Comparison of ENCODE assay signal across 21 cellular contexts in genomic region chr11:65396769-65397745, GRCh38. TPM values are rescaled to one million over a fixed set of nuclear protein-coding genes. Genes with fewer than 3 reads are reported as not detected.
A peak's percentile ranks its signal among the peaks of the same experiment; 100 is the strongest.
DNase-seq lines count a peak whose midpoint lies in the region; ATAC-seq, FAIRE-seq and TF ChIP-seq lines count a peak whose summit lies in the region.
"Had no signal": no experiment of that assay in that cellular context is flagged by ENCODE, and none has a peak within 500 bp of the region (broad histone marks: within the 10 kb centered on the region; RNA-seq: fewer than 3 reads in every experiment).

No MANE protein-coding gene starts in this region.

- intact Hi-C loops in HepG2 (cut with micrococcal nuclease; ENCODE audit: unreplicated experiment): no loop called here
- intact Hi-C loops in right lobe of liver (cut with DNase I): no loop called here
- intact Hi-C loops in upper lobe of right lung (cut with DNase I): no loop called here

- FAIRE-seq in HepG2 (lab: Jason Lieb, UNC): no peak

- no TSS peak for BruUV-seq in HepG2 (replicated peaks; lab: Mats Ljungman, UMichigan)

- no peaks in the 10 kb centered on the region for H3K27me3 ChIP-seq in HepG2 (ENCODE audit: control insufficient read depth in 1 of 2, insufficient read depth in 2 of 2, low read length in 2 of 2)
- no peaks in the 10 kb centered on the region for H3K27me3 ChIP-seq in right lobe of liver
- H3K27me3 ChIP-seq in upper lobe of right lung: no peaks in the 10 kb centered on the region
- H3K27me3 ChIP-seq: heart right ventricle had no signal

- no peak for DNase-seq in HepG2 (ENCODE audit: low spot score)
- no peak for DNase-seq in right lobe of liver
- peak; percentile 55 for DNase-seq in upper lobe of right lung
- no peak for DNase-seq in putamen (ENCODE audit: low spot score)
- DNase-seq: ACHN; activated CD4-positive, CD25-positive, alpha-beta regulatory T cell; activated CD8-positive, alpha-beta memory T cell treated with anti-CD3 and anti-CD28 coated beads, Interleukin-2, amount 10 ng/mL, durations not matched to agents 7 days and 5 days; activated effector memory CD4-positive, alpha-beta T cell treated with anti-CD3 and anti-CD28 coated beads, Interleukin-2, amount 50 U/mL, for 16 hours; amniotic stem cell; CD4-positive, alpha-beta T cell; central memory CD4-positive, alpha-beta T cell; DMS79; heart right ventricle; naive B cell; NCI-H1105; NCI-H526; Right ventricle myocardium superior; stimulated activated CD4-positive, alpha-beta T cell treated with anti-CD3 and anti-CD28 coated beads, Interleukin-2, amount 100 ng/mL, for 48 hours; T-cell had no signal

- in situ Hi-C loops in HepG2 (cut with HindIII; ENCODE audit: extremely low pct_ligation_motif_present, low pct_unique_long_range_greater_than_20kb): no loop called here

- TF ChIP-seq CTCF in HepG2 (CRISPR knock-in tag; IDR thresholded peaks at IDR 0.05) (no peak), right lobe of liver (IDR thresholded peaks at IDR 0.05) (no peak), upper lobe of right lung (IDR thresholded peaks at IDR 0.05) (no peak)

- TF ChIP-seq EP300 in HepG2 (IDR thresholded peaks at IDR 0.05; ENCODE audit: low read depth in 2 of 2, low read length in 2 of 2) (no peak), HepG2 (CRISPR knock-in tag; IDR thresholded peaks at IDR 0.05; ENCODE audit: borderline replicate concordance) (no peak)

- no peaks in the 10 kb centered on the region for H3K79me2 ChIP-seq in HepG2 (ENCODE audit: insufficient read depth, low read length)

- H3K27ac ChIP-seq in HepG2 (ENCODE audit: extremely low read length, insufficient read depth, low read length): no peak overlapping the region
- no peak overlapping the region for H3K27ac ChIP-seq in right lobe of liver
- no peak overlapping the region for H3K27ac ChIP-seq in upper lobe of right lung
- H3K27ac ChIP-seq: heart right ventricle had no signal

- H2AFZ ChIP-seq in HepG2 (ENCODE audit: low read length): no peak overlapping the region

- TF ChIP-seq POLR2A in HepG2 (IDR thresholded peaks at IDR 0.05; ENCODE audit: insufficient read depth in 1 of 2, low read depth in 2 of 2, low read length in 2 of 2) (no peak), right lobe of liver (IDR thresholded peaks at IDR 0.05) (no peak)

- POLR2A ChIA-PET in HepG2 (lab: Yijun Ruan, JAX): interaction anchor here (0.9 to 1.1 kb wide), 2 partner anchors 14 to 96 kb away, joined by 3 read pairs; no protein-coding TSS in a partner anchor

- H3K9me3 ChIP-seq in HepG2 (ENCODE audit: low read length): no peaks in the 10 kb centered on the region
- H3K9me3 ChIP-seq in right lobe of liver: no peaks in the 10 kb centered on the region
- H3K9me3 ChIP-seq in upper lobe of right lung: no peaks in the 10 kb centered on the region
- H3K9me3 ChIP-seq: heart right ventricle had no signal

- no peak for ATAC-seq in HepG2
- ATAC-seq in right lobe of liver: no peak
- ATAC-seq in upper lobe of right lung: no peak
- ATAC-seq: activated CD8-positive, alpha-beta memory T cell treated with anti-CD3 and anti-CD28 coated beads, Interleukin-2, amount 10 ng/mL, durations not matched to agents 7 days and 5 days; heart right ventricle; T-cell had no signal

- 97% methylated on average over 35 of the region's 38 CpGs for WGBS in HepG2 (ENCODE audit: low lambda C conversion rate)
- WGBS in right lobe of liver (ENCODE audit: insufficient coverage, low coverage, low lambda C conversion rate, missing lambda C conversion rate): 94% methylated on average over 19 of the region's 38 CpGs

- no peak overlapping the region for H3K9ac ChIP-seq in HepG2 (ENCODE audit: insufficient read depth, low read depth, low read length)

- no peaks in the 10 kb centered on the region for H4K20me1 ChIP-seq in HepG2 (ENCODE audit: insufficient read depth, low read length)

- H3K4me3 ChIP-seq in HepG2 (replicated peaks in 1 of 3; ENCODE audit: insufficient read depth in 1 of 3, low read depth in 2 of 3, low read length in 3 of 3) (no peak overlapping the region), right lobe of liver (no peak overlapping the region), upper lobe of right lung (no peak overlapping the region)
- H3K4me3 ChIP-seq: heart right ventricle, lung had no signal

- H3K36me3 ChIP-seq in HepG2 (replicated peaks in 1 of 2; ENCODE audit: control insufficient read depth in 1 of 2, insufficient read depth in 2 of 2, low read length in 2 of 2) (peaks cover 15 to 21% of the 10 kb centered on the region in 2 experiments; a peak in 3 of 5 replicates), right lobe of liver (peaks cover 0 to 14% (median 6%) of the 10 kb centered on the region in 4 donors), upper lobe of right lung (peaks cover 85% of the 10 kb centered on the region)

- TF ChIP-seq RAD21 in HepG2 (CRISPR knock-in tag; IDR thresholded peaks at IDR 0.05): no peak

- H3K4me1 ChIP-seq in HepG2 (ENCODE audit: insufficient read depth, low read length) (peaks cover 9% of the 10 kb centered on the region), right lobe of liver (peaks cover 0 to 3% (median 0%) of the 10 kb centered on the region in 4 donors), upper lobe of right lung (no peaks in the 10 kb centered on the region)

- no peak overlapping the region for H3K4me2 ChIP-seq in HepG2 (ENCODE audit: low read depth, low read length)

- CTCF ChIA-PET in HepG2 (lab: Yijun Ruan, JAX; ENCODE audit: low intra/inter-chr PET ratio, low total read pairs): no interaction called here

RNA-seq across cellular contexts. Expression of gene FRMD8, which starts 10.6 kb away (rescaled TPM):
- total RNA-seq in HepG2 (2016; rRNA removed; fragmentation: Illumina TruSeq; extraction: Trizol): 18.0 and 20.6 TPM in 2 replicates
- 2.2 and 2.9 TPM in 2 replicates for total RNA-seq in HepG2 (2016; cell fraction: cytosol; rRNA removed; fragmentation: Illumina TruSeq; extraction: Trizol; ENCODE audit: low read depth)
- 17.5 and 22.6 TPM in 2 replicates for total RNA-seq in HepG2 (2016; cell fraction: insoluble cytoplasmic fraction; rRNA removed; fragmentation: Illumina TruSeq; extraction: Trizol)
- total RNA-seq in HepG2 (2016; cell fraction: membrane; rRNA removed; fragmentation: Illumina TruSeq; extraction: Trizol): 5.3 and 6.3 TPM in 2 replicates
- 12.4 and 14.6 TPM in 2 replicates for total RNA-seq in HepG2 (2016; cell fraction: nucleus; rRNA removed; fragmentation: Illumina TruSeq; extraction: Trizol)
- 5.8 and 9.4 TPM in 2 replicates for polyA plus RNA-seq in HepG2 (2011; rRNA removed)
- polyA plus RNA-seq in HepG2 (2011; cell fraction: cytosol; rRNA removed): 5.9 and 6.7 TPM in 2 replicates
- polyA plus RNA-seq in HepG2 (2011; cell fraction: nucleus; rRNA removed): 26.7 and 32.6 TPM in 2 replicates
- polyA plus RNA-seq in HepG2 (2012): 3.5 and 5.2 TPM in 2 replicates
- 2.5 and 2.6 TPM in 2 replicates for polyA plus RNA-seq in HepG2 (2016; cell fraction: cytosol; fragmentation: Illumina TruSeq; extraction: Trizol; ENCODE audit: low read depth)
- 13.5 and 17.1 TPM in 2 replicates for polyA plus RNA-seq in HepG2 (2016; cell fraction: insoluble cytoplasmic fraction; fragmentation: Illumina TruSeq; extraction: Trizol; ENCODE audit: low read depth)
- 2.8 and 3.8 TPM in 2 replicates for polyA plus RNA-seq in HepG2 (2016; cell fraction: membrane; fragmentation: Illumina TruSeq; extraction: Trizol; ENCODE audit: low read depth)
- 21.4 and 24.7 TPM in 2 replicates for polyA plus RNA-seq in HepG2 (2016; cell fraction: nucleus; fragmentation: Illumina TruSeq; extraction: Trizol; ENCODE audit: insufficient read depth, low read depth)
- 22.3 and 24.3 TPM in 2 replicates for polyA minus RNA-seq in HepG2 (2011; rRNA and poly(A)+ RNA removed; ENCODE audit: low replicate concordance)
- polyA minus RNA-seq in HepG2 (2011; cell fraction: cytosol; rRNA and poly(A)+ RNA removed): 5.4 and 6.2 TPM in 2 replicates
- 6.2 and 11.8 TPM in 2 replicates for polyA minus RNA-seq in HepG2 (2011; cell fraction: nucleus; rRNA and poly(A)+ RNA removed)
- 10 to 100 TPM in 4 of 6 experiments, 1 to 10 TPM in 2; 7.7 to 17.1 (median 14.3) TPM for total RNA-seq in right lobe of liver
- total RNA-seq in upper lobe of right lung: 37.1 TPM

RNA-seq across cellular contexts. Expression of gene SLC25A45, which starts 14.6 kb away (rescaled TPM):
- total RNA-seq in HepG2 (2016; rRNA removed; fragmentation: Illumina TruSeq; extraction: Trizol) (2.1 and 3.4 TPM in 2 replicates), right lobe of liver (10 to 100 TPM in 4 of 6 experiments, 1 to 10 TPM in 2; 7.5 to 17.5 (median 12.1) TPM), upper lobe of right lung (11.5 TPM)
- total RNA-seq in HepG2 (2016; cell fraction: cytosol; rRNA removed; fragmentation: Illumina TruSeq; extraction: Trizol; ENCODE audit: low read depth): 0.79 and 1.0 TPM in 2 replicates
- total RNA-seq in HepG2 (2016; cell fraction: insoluble cytoplasmic fraction; rRNA removed; fragmentation: Illumina TruSeq; extraction: Trizol): 1.9 TPM in 2 replicates
- total RNA-seq in HepG2 (2016; cell fraction: membrane; rRNA removed; fragmentation: Illumina TruSeq; extraction: Trizol): 1.5 and 2.2 TPM in 2 replicates
- total RNA-seq in HepG2 (2016; cell fraction: nucleus; rRNA removed; fragmentation: Illumina TruSeq; extraction: Trizol): 1.3 and 3.5 TPM in 2 replicates
- 1.2 and 1.9 TPM in 2 replicates for polyA plus RNA-seq in HepG2 (2011; rRNA removed)
- 0.95 and 0.99 TPM in 2 replicates for polyA plus RNA-seq in HepG2 (2011; cell fraction: cytosol; rRNA removed)
- polyA plus RNA-seq in HepG2 (2011; cell fraction: nucleus; rRNA removed): 5.9 and 6.0 TPM in 2 replicates
- polyA plus RNA-seq in HepG2 (2012): 2.0 and 4.1 TPM in 2 replicates
- polyA plus RNA-seq in HepG2 (2016; cell fraction: cytosol; fragmentation: Illumina TruSeq; extraction: Trizol; ENCODE audit: low read depth): 0.45 and 0.70 TPM in 2 replicates
- 1.3 and 1.6 TPM in 2 replicates for polyA plus RNA-seq in HepG2 (2016; cell fraction: insoluble cytoplasmic fraction; fragmentation: Illumina TruSeq; extraction: Trizol; ENCODE audit: low read depth)
- 1.4 and 1.5 TPM in 2 replicates for polyA plus RNA-seq in HepG2 (2016; cell fraction: membrane; fragmentation: Illumina TruSeq; extraction: Trizol; ENCODE audit: low read depth)
- polyA plus RNA-seq in HepG2 (2016; cell fraction: nucleus; fragmentation: Illumina TruSeq; extraction: Trizol; ENCODE audit: insufficient read depth, low read depth): 5.6 and 8.8 TPM in 2 replicates
- polyA minus RNA-seq in HepG2 (2011; rRNA and poly(A)+ RNA removed; ENCODE audit: low replicate concordance): 1.9 and 7.2 TPM in 2 replicates
- polyA minus RNA-seq in HepG2 (2011; cell fraction: cytosol; rRNA and poly(A)+ RNA removed): 1.4 and 2.5 TPM in 2 replicates
- polyA minus RNA-seq in HepG2 (2011; cell fraction: nucleus; rRNA and poly(A)+ RNA removed): 1.4 and 2.4 TPM in 2 replicates

RNA-seq across cellular contexts. Expression of gene NEAT1, which starts 25.5 kb away (rescaled TPM):
- 10.5 and 20.5 TPM in 2 replicates for total RNA-seq in HepG2 (2016; rRNA removed; fragmentation: Illumina TruSeq; extraction: Trizol)
- total RNA-seq in HepG2 (2016; cell fraction: cytosol; rRNA removed; fragmentation: Illumina TruSeq; extraction: Trizol; ENCODE audit: low read depth): 2.2 and 2.6 TPM in 2 replicates
- total RNA-seq in HepG2 (2016; cell fraction: insoluble cytoplasmic fraction; rRNA removed; fragmentation: Illumina TruSeq; extraction: Trizol): 8.4 and 21.3 TPM in 2 replicates
- total RNA-seq in HepG2 (2016; cell fraction: membrane; rRNA removed; fragmentation: Illumina TruSeq; extraction: Trizol): 7.8 and 8.3 TPM in 2 replicates
- total RNA-seq in HepG2 (2016; cell fraction: nucleus; rRNA removed; fragmentation: Illumina TruSeq; extraction: Trizol): 196 and 220 TPM in 2 replicates
- polyA plus RNA-seq in HepG2 (2011; rRNA removed): 41.2 and 41.3 TPM in 2 replicates
- 13.0 and 13.4 TPM in 2 replicates for polyA plus RNA-seq in HepG2 (2011; cell fraction: cytosol; rRNA removed)
- 222 and 327 TPM in 2 replicates for polyA plus RNA-seq in HepG2 (2011; cell fraction: nucleus; rRNA removed)
- 288 and 371 TPM in 2 replicates for polyA plus RNA-seq in HepG2 (2012)
- polyA plus RNA-seq in HepG2 (2016; cell fraction: cytosol; fragmentation: Illumina TruSeq; extraction: Trizol; ENCODE audit: low read depth): 3.6 and 4.3 TPM in 2 replicates
- polyA plus RNA-seq in HepG2 (2016; cell fraction: insoluble cytoplasmic fraction; fragmentation: Illumina TruSeq; extraction: Trizol; ENCODE audit: low read depth): 54.0 and 61.1 TPM in 2 replicates
- polyA plus RNA-seq in HepG2 (2016; cell fraction: membrane; fragmentation: Illumina TruSeq; extraction: Trizol; ENCODE audit: low read depth): 47.1 and 54.4 TPM in 2 replicates
- 577 and 628 TPM in 2 replicates for polyA plus RNA-seq in HepG2 (2016; cell fraction: nucleus; fragmentation: Illumina TruSeq; extraction: Trizol; ENCODE audit: insufficient read depth, low read depth)
- polyA minus RNA-seq in HepG2 (2011; rRNA and poly(A)+ RNA removed; ENCODE audit: low replicate concordance): 64.6 and 225 TPM in 2 replicates
- 17.3 and 20.2 TPM in 2 replicates for polyA minus RNA-seq in HepG2 (2011; cell fraction: cytosol; rRNA and poly(A)+ RNA removed)
- 1,479 and 1,737 TPM in 2 replicates for polyA minus RNA-seq in HepG2 (2011; cell fraction: nucleus; rRNA and poly(A)+ RNA removed)
- total RNA-seq in right lobe of liver: 1,000 to 10,000 TPM in 2 of 6 experiments, 100 to 1,000 TPM in 4; 202 to 1,225 (median 767) TPM
- total RNA-seq in upper lobe of right lung: 1,120 TPM

RNA-seq across cellular contexts. Expression of gene TIGD3, which starts 42.5 kb away (rescaled TPM):
- total RNA-seq in HepG2 (2016; rRNA removed; fragmentation: Illumina TruSeq; extraction: Trizol) (4.0 and 4.9 TPM in 2 replicates), right lobe of liver (under 1 TPM in 3 of 6 experiments, not detected in 3; 0.10 to 0.28 (median 0.20) TPM), upper lobe of right lung (0.43 TPM)
- 1.8 TPM in 2 replicates for total RNA-seq in HepG2 (2016; cell fraction: cytosol; rRNA removed; fragmentation: Illumina TruSeq; extraction: Trizol; ENCODE audit: low read depth)
- total RNA-seq in HepG2 (2016; cell fraction: insoluble cytoplasmic fraction; rRNA removed; fragmentation: Illumina TruSeq; extraction: Trizol): 2.9 and 5.0 TPM in 2 replicates
- 4.8 and 6.2 TPM in 2 replicates for total RNA-seq in HepG2 (2016; cell fraction: membrane; rRNA removed; fragmentation: Illumina TruSeq; extraction: Trizol)
- 3.5 and 3.9 TPM in 2 replicates for total RNA-seq in HepG2 (2016; cell fraction: nucleus; rRNA removed; fragmentation: Illumina TruSeq; extraction: Trizol)
- 0.49 and 1.0 TPM in 2 replicates for polyA plus RNA-seq in HepG2 (2011; rRNA removed)
- polyA plus RNA-seq in HepG2 (2011; cell fraction: cytosol; rRNA removed): 0.56 and 0.79 TPM in 2 replicates
- polyA plus RNA-seq in HepG2 (2011; cell fraction: nucleus; rRNA removed): 1.9 and 2.2 TPM in 2 replicates
- polyA plus RNA-seq in HepG2 (2012): 0.59 and 0.70 TPM in 2 replicates
- polyA plus RNA-seq in HepG2 (2016; cell fraction: cytosol; fragmentation: Illumina TruSeq; extraction: Trizol; ENCODE audit: low read depth): 1.0 and 1.4 TPM in 2 replicates
- polyA plus RNA-seq in HepG2 (2016; cell fraction: insoluble cytoplasmic fraction; fragmentation: Illumina TruSeq; extraction: Trizol; ENCODE audit: low read depth): 2.7 and 3.5 TPM in 2 replicates
- polyA plus RNA-seq in HepG2 (2016; cell fraction: membrane; fragmentation: Illumina TruSeq; extraction: Trizol; ENCODE audit: low read depth): 2.7 and 3.4 TPM in 2 replicates
- polyA plus RNA-seq in HepG2 (2016; cell fraction: nucleus; fragmentation: Illumina TruSeq; extraction: Trizol; ENCODE audit: insufficient read depth, low read depth): 6.7 TPM in 2 replicates
- polyA minus RNA-seq in HepG2 (2011; rRNA and poly(A)+ RNA removed; ENCODE audit: low replicate concordance): 1.2 and 1.3 TPM in 2 replicates
- polyA minus RNA-seq in HepG2 (2011; cell fraction: cytosol; rRNA and poly(A)+ RNA removed): 0.59 and 0.79 TPM in 2 replicates
- 1.1 and 1.5 TPM in 2 replicates for polyA minus RNA-seq in HepG2 (2011; cell fraction: nucleus; rRNA and poly(A)+ RNA removed)
- total RNA-seq: skeletal muscle tissue had no signal
